ENCODE assay signal across 26 cellular contexts in the genomic region with DNA sequence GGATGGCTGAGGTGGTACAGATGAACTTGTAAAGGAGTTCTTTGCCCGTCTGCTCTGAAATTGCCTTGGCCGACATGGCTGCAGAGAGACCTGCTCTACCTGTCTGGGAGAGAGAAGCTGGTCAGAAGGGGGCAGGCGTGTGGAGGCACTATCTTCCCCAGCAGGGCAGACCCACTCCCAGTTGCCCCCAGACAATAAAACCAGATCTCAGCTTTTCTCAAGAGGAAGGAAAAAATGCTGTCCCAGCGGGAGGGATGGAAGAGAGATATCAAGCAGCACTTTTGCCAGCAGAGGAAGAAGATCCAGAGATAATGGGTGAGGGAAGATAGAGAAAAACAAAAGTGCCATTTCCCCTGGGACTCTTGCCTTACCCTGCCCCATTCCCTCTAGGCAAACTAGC. TPM values are rescaled to one million over a fixed set of nuclear protein-coding genes. Genes with fewer than 3 reads are reported as not detected.
DNase-seq lines count a peak whose midpoint lies in the region; ATAC-seq, FAIRE-seq and TF ChIP-seq lines count a peak whose summit lies in the region.
"Had no signal": no experiment of that assay in that cellular context is flagged by ENCODE, and none has a peak within 500 bp of the region (broad histone marks: within the 10 kb centered on the region; RNA-seq: fewer than 3 reads in every experiment).

No MANE protein-coding gene starts in this region.

- H3K79me2 ChIP-seq in H1 (ENCODE audit: control insufficient read depth in 1 of 2, insufficient read depth in 2 of 2, low read length in 2 of 2) (peaks cover 24 to 78% of the 10 kb centered on the region in 2 experiments), GM23248 (ENCODE audit: insufficient read depth) (peaks cover 88% of the 10 kb centered on the region)

- no peak for FAIRE-seq in H1 (lab: Jason Lieb, UNC)
- FAIRE-seq: keratinocyte had no signal

- H3K4ac ChIP-seq in IMR-90 (ENCODE audit: low read depth, low read length) (0 out of 2 replicates have a peak overlapping the region, but pooled peaks have one; percentile 32), H1 (replicated peaks; ENCODE audit: insufficient read length, low read depth, low read length) (no peak overlapping the region)

- no peak for ATAC-seq in IMR-90 (ENCODE audit: low read depth)
- ATAC-seq: CD8-positive, alpha-beta T cell; T-helper 17 cell had no signal

- no peak for TF ChIP-seq EP300 in H1 (IDR thresholded peaks at IDR 0.05; ENCODE audit: borderline replicate concordance in 1 of 2, low read depth in 2 of 2, low read length in 2 of 2)

- H4K5ac ChIP-seq in IMR-90 (ENCODE audit: low read depth, low read length) (no peak overlapping the region), H1 (ENCODE audit: insufficient read length, low read depth, low read length) (no peak overlapping the region)

- H3K23me2 ChIP-seq in H1 (ENCODE audit: low read depth, low read length) = peaks cover 5% of the 10 kb centered on the region; the same call in 1 of the 2 replicates

- H3K27ac Mint-ChIP-seq in mesothelial cell of epicardium = peak overlapping the region; percentile 30
- H3K27ac Mint-ChIP-seq: activated B cell treated with CpG ODN at 0.5 μM for 24 hours; activated CD4-positive, alpha-beta memory T cell treated with anti-CD3 and anti-CD28 coated beads for 36 hours; CD8-positive, alpha-beta T cell; T-helper 17 cell had no signal

- H2AK9ac ChIP-seq in IMR-90 (replicated peaks; ENCODE audit: low read depth, low read length, poor library complexity) = peak overlapping the region; percentile 61

- peaks cover 23% of the 10 kb centered on the region for H3K36me3 Mint-ChIP-seq in mesothelial cell of epicardium

- H3K9me3 ChIP-seq in A673 (ENCODE audit: low read depth, low read length, poor library complexity, severe bottlenecking) (no peaks in the 10 kb centered on the region), IMR-90 (ENCODE audit: control insufficient read depth, insufficient read depth, low read length) (no peaks in the 10 kb centered on the region), H1 (ENCODE audit: insufficient read depth in 2 of 2, low read depth in 1 of 2, low read length in 1 of 2) (no peaks in the 10 kb centered on the region), colonic mucosa (no peaks in the 10 kb centered on the region), GM23248 (ENCODE audit: low read depth) (no peaks in the 10 kb centered on the region)
- H3K9me3 ChIP-seq: ascending aorta had no signal

- H4K8ac ChIP-seq in IMR-90 (ENCODE audit: low read depth in 2 of 2, low read length in 2 of 2) = no peak overlapping the region
- no peak overlapping the region for H4K8ac ChIP-seq in H1 (ENCODE audit: extremely low read depth, insufficient read depth, low read length)

- no peak overlapping the region for H2BK15ac ChIP-seq in IMR-90 (ENCODE audit: low read depth, low read length)
- no peak overlapping the region for H2BK15ac ChIP-seq in H1 (ENCODE audit: low read length)

- no peak overlapping the region for H4K91ac ChIP-seq in IMR-90 (ENCODE audit: insufficient read depth, low read depth, low read length)
- H4K91ac ChIP-seq in H1 (replicated peaks; ENCODE audit: insufficient read length, low read length) = no peak overlapping the region

- no peak overlapping the region for H2BK20ac ChIP-seq in IMR-90 (ENCODE audit: low read depth, low read length)
- no peak overlapping the region for H2BK20ac ChIP-seq in H1 (ENCODE audit: low read length)

- H3K56ac ChIP-seq in IMR-90 (ENCODE audit: extremely low read depth, insufficient read depth, low read length) (no peak overlapping the region), H1 (replicated peaks; ENCODE audit: insufficient read length, low read depth, low read length) (no peak overlapping the region)

- no peak overlapping the region for H2AFZ ChIP-seq in IMR-90 (replicated peaks; ENCODE audit: low read length, poor library complexity)
- H2AFZ ChIP-seq in H1 (ENCODE audit: low read length) = no peak overlapping the region
- H2AFZ ChIP-seq in GM23248 = no peak overlapping the region

- no peak overlapping the region for H3K4me3 Mint-ChIP-seq in mesothelial cell of epicardium
- H3K4me3 Mint-ChIP-seq: activated B cell treated with CpG ODN at 0.5 μM for 24 hours; activated CD4-positive, alpha-beta memory T cell treated with anti-CD3 and anti-CD28 coated beads for 36 hours; activated T-cell treated with anti-CD3 and anti-CD28 coated beads, Interleukin-2, amount 50 U/mL, for 24 hours; CD8-positive, alpha-beta T cell; T-helper 17 cell had no signal

- H3K14ac ChIP-seq in IMR-90 (replicated peaks; ENCODE audit: low read depth, low read length) (no peak overlapping the region), H1 (ENCODE audit: insufficient read length) (no peak overlapping the region)

- H2BK120ac ChIP-seq in IMR-90 (ENCODE audit: low read depth, low read length) (no peak overlapping the region), H1 (replicated peaks; ENCODE audit: low read depth, low read length) (no peak overlapping the region)

- intact Hi-C loops in A673 (cut with micrococcal nuclease; ENCODE audit: unreplicated experiment) (no loop called here), IMR-90 (cut with micrococcal nuclease) (no loop called here), colonic mucosa (cut with DNase I) (no loop called here)

- peak overlapping the region; percentile 74; the same call in 1 of the 2 replicates for H3K23ac ChIP-seq in IMR-90 (ENCODE audit: low read depth, low read length)
- H3K23ac ChIP-seq in H1 (ENCODE audit: insufficient read length) = no peak overlapping the region

- TF ChIP-seq POLR2A in IMR-90 (IDR thresholded peaks at IDR 0.05; ENCODE audit: low read depth, low read length) (no peak), H1 (IDR thresholded peaks at IDR 0.05; ENCODE audit: control extremely low read depth in 1 of 2, low read depth in 2 of 2, low read length in 2 of 2) (no peak)

- no peaks in the 10 kb centered on the region for H3K9me3 Mint-ChIP-seq in mesothelial cell of epicardium
- H3K9me3 Mint-ChIP-seq: activated B cell treated with CpG ODN at 0.5 μM for 24 hours; activated CD4-positive, alpha-beta memory T cell treated with anti-CD3 and anti-CD28 coated beads for 36 hours; activated T-cell treated with anti-CD3 and anti-CD28 coated beads, Interleukin-2, amount 50 U/mL, for 24 hours; CD8-positive, alpha-beta T cell; naive B cell had no signal

- no peak overlapping the region for H3K18ac ChIP-seq in IMR-90 (ENCODE audit: low read depth, low read length)
- H3K18ac ChIP-seq in H1 (ENCODE audit: extremely low read depth, low read length) = no peak overlapping the region

- dilution Hi-C loops in IMR-90 (cut with HindIII; ENCODE audit: low sequenced_read_pairs, unreplicated experiment) = no loop called here

- H3K4me1 ChIP-seq in A673 (ENCODE audit: insufficient read depth, low read length, poor library complexity, severe bottlenecking) = peaks cover 9% of the 10 kb centered on the region
- H3K4me1 ChIP-seq in IMR-90 (ENCODE audit: control insufficient read depth, insufficient read depth, low read length) = peaks cover 30% of the 10 kb centered on the region
- H3K4me1 ChIP-seq in H1 (replicated peaks in 1 of 4; ENCODE audit: control insufficient read depth in 3 of 4, insufficient read depth in 4 of 4, low read length in 3 of 4) = peaks cover 4 to 21% (median 13%) of the 10 kb centered on the region in 4 experiments
- peaks cover 9% of the 10 kb centered on the region for H3K4me1 ChIP-seq in colonic mucosa
- H3K4me1 ChIP-seq in GM23248 (ENCODE audit: insufficient read depth) = peaks cover 58% of the 10 kb centered on the region

- no peak for TF ChIP-seq RAD21 in IMR-90 (IDR thresholded peaks at IDR 0.05; ENCODE audit: low read length)
- TF ChIP-seq RAD21 in H1 (IDR thresholded peaks at IDR 0.05 in 1 of 2, conservative IDR thresholded peaks at IDR 0.05 in 1 of 2; ENCODE audit: low read depth in 2 of 2, low read length in 2 of 2) = peak; percentile 10 to 50; a peak in 3 of 4 replicates

- no peaks in the 10 kb centered on the region for H3K27me3 ChIP-seq in A673 (replicated peaks; ENCODE audit: insufficient read depth, low read depth, low read length, poor library complexity)
- H3K27me3 ChIP-seq in IMR-90 (ENCODE audit: control insufficient read depth, insufficient read depth, low read length) = no peaks in the 10 kb centered on the region
- no peaks in the 10 kb centered on the region for H3K27me3 ChIP-seq in H1 (replicated peaks in 1 of 4; ENCODE audit: control insufficient read depth in 3 of 4, extremely low read depth in 1 of 4, insufficient read depth in 3 of 4, low read length in 3 of 4)
- H3K27me3 ChIP-seq in colonic mucosa = no peaks in the 10 kb centered on the region
- H3K27me3 ChIP-seq in GM23248 (replicated peaks; ENCODE audit: insufficient read depth) = no peaks in the 10 kb centered on the region
- H3K27me3 ChIP-seq: ascending aorta had no signal

- H3K27me3 Mint-ChIP-seq in mesothelial cell of epicardium (ENCODE audit: low read depth) = no peaks in the 10 kb centered on the region
- H3K27me3 Mint-ChIP-seq: activated B cell treated with CpG ODN at 0.5 μM for 24 hours; activated CD4-positive, alpha-beta memory T cell treated with anti-CD3 and anti-CD28 coated beads for 36 hours; activated T-cell treated with anti-CD3 and anti-CD28 coated beads, Interleukin-2, amount 50 U/mL, for 24 hours; naive B cell; progenitor cell of endocrine pancreas; T-helper 17 cell had no signal

- H3F3A ChIP-seq in GM23248 (ENCODE audit: insufficient read depth) = peaks cover 57% of the 10 kb centered on the region

- H3K79me1 ChIP-seq in IMR-90 (ENCODE audit: low read depth in 1 of 2, low read length in 2 of 2) (peaks cover 28 to 88% of the 10 kb centered on the region in 2 experiments), H1 (ENCODE audit: low read depth, low read length) (peaks cover 26% of the 10 kb centered on the region)

- no peak overlapping the region for H3K4me3 ChIP-seq in A673 (ENCODE audit: low read depth, low read length, poor library complexity, severe bottlenecking)
- no peak overlapping the region for H3K4me3 ChIP-seq in IMR-90 (ENCODE audit: insufficient read depth, low read depth, low read length)
- H3K4me3 ChIP-seq in H1 (ENCODE audit: extremely low read depth in 1 of 4, insufficient read depth in 2 of 4, low read depth in 3 of 4, low read length in 4 of 4) = no peak overlapping the region
- H3K4me3 ChIP-seq in colonic mucosa = no peak overlapping the region
- no peak overlapping the region for H3K4me3 ChIP-seq in GM23248
- H3K4me3 ChIP-seq: ascending aorta, lung, skin epidermis had no signal

- in situ Hi-C loops in IMR-90 (cut with MboI; ENCODE audit: low sequenced_read_pairs) = no loop called here
- in situ Hi-C loops in GM23248 (cut with MboI) = no loop called here

- H3K36me3 ChIP-seq in A673 (ENCODE audit: insufficient read depth, low read length, poor library complexity, severe bottlenecking) (peaks cover 40% of the 10 kb centered on the region), IMR-90 (ENCODE audit: control insufficient read depth, insufficient read depth, low read length) (peaks cover 43% of the 10 kb centered on the region), H1 (ENCODE audit: control insufficient read depth in 2 of 4, insufficient read depth in 4 of 4, low read length in 3 of 4) (peaks cover 38 to 50% (median 41%) of the 10 kb centered on the region in 4 experiments), colonic mucosa (peaks cover 34% of the 10 kb centered on the region), GM23248 (ENCODE audit: low read depth) (peaks cover 27% of the 10 kb centered on the region; the same call in 1 of the 2 replicates)

- TF ChIP-seq CTCF in A673 (conservative IDR thresholded peaks at IDR 0.05; ENCODE audit: low read depth, low read length) (no peak), IMR-90 (conservative IDR thresholded peaks at IDR 0.05; ENCODE audit: low read depth, low read length) (no peak), H1 (IDR thresholded peaks at IDR 0.05; ENCODE audit: control extremely low read depth in 1 of 3, insufficient read depth in 1 of 3, low read depth in 1 of 3, low read length in 3 of 3) (peak; percentile 26 to 34 (median 27)), mesothelial cell of epicardium (IDR thresholded peaks at IDR 0.05; ENCODE audit: unreplicated experiment) (no peak), colonic mucosa (IDR thresholded peaks at IDR 0.05) (no peak)

- H3K4me2 ChIP-seq in IMR-90 (ENCODE audit: low read depth, low read length) (no peak overlapping the region), H1 (ENCODE audit: insufficient read depth in 1 of 2, low read depth in 2 of 2, low read length in 2 of 2) (peak overlapping the region in 1 of 2 experiments; percentile 20; a peak in 1 of 4 replicates), GM23248 (ENCODE audit: unreplicated experiment) (no peak overlapping the region)

- H3K4me1 Mint-ChIP-seq in mesothelial cell of epicardium = peaks cover 31% of the 10 kb centered on the region

- DNase-seq in A673 (ENCODE audit: low spot score) (peak; percentile 46), IMR-90 (no peak), H1 (ENCODE audit: low read depth in 1 of 2, low spot score in 2 of 2) (no peak), mesothelial cell of epicardium (ENCODE audit: low spot score in 2 of 2, unreplicated experiment in 2 of 2) (no peak), NCI-H510A treated with DMSO at 0.1 percent for 48 hours (lab: John Stamatoyannopoulos, UW) (no peak), glomerular visceral epithelial cell (ENCODE audit: extremely low spot score) (no peak), colonic mucosa (no peak), GM23248 (no peak)
- DNase-seq: activated B cell treated with CpG ODN at 0.5 μM for 24 hours; activated CD4-positive, alpha-beta memory T cell treated with anti-CD3 and anti-CD28 coated beads for 36 hours; activated naive CD4-positive, alpha-beta T cell treated with anti-CD3 and anti-CD28 coated beads, Interleukin-2, amount 50 U/mL, for 16 hours; activated T-cell treated with anti-CD3 and anti-CD28 coated beads, Interleukin-2, amount 50 U/mL, for 24 hours; CD8-positive, alpha-beta T cell; DND-41; hippocampal formation; naive B cell; NCI-H1092 treated with DMSO at 0.1 percent for 48 hours; NCI-H526 treated with DMSO at 0.1 percent for 48 hours; SHP77 treated with DMSO at 0.1 percent for 48 hours; stimulated activated CD4-positive, alpha-beta T cell treated with anti-CD3 and anti-CD28 coated beads, Interleukin-4, amount 100 ng/mL, for 24 hours; T-helper 17 cell had no signal

- peaks cover 47% of the 10 kb centered on the region for H3K9me1 ChIP-seq in IMR-90 (ENCODE audit: insufficient read depth, low read length)

- CTCF ChIA-PET in A673 (lab: Charles Lee) (no interaction called here), IMR-90 (lab: Yijun Ruan, JAX) (no interaction called here), H1 (lab: Charles Lee; ENCODE audit: partially characterized antibody) (interaction anchor here (0.9 to 16.0 kb wide), 16 partner anchors 8 to 614 kb away, joined by 3 to 205 read pairs (median 4); a partner anchor contains a TSS)

- H4K20me1 ChIP-seq in IMR-90 (ENCODE audit: insufficient read depth, low read length) (peaks cover 78% of the 10 kb centered on the region), H1 (replicated peaks in 1 of 2; ENCODE audit: control insufficient read depth in 1 of 2, insufficient read depth in 2 of 2, low read length in 2 of 2) (peaks cover 34 to 67% of the 10 kb centered on the region in 2 experiments), GM23248 (ENCODE audit: insufficient read depth) (0 out of 2 replicates have a peak, but pooled peaks cover 5% of the 10 kb centered on the region)

- H2BK5ac ChIP-seq in IMR-90 (ENCODE audit: low read depth, low read length, poor library complexity, severe bottlenecking) (peak overlapping the region; percentile 25), H1 (ENCODE audit: low read depth, low read length) (no peak overlapping the region)

- POLR2A ChIA-PET in A673 (lab: Charles Lee; ENCODE audit: low non-redundant PET) (no interaction called here), IMR-90 (lab: Charles Lee; ENCODE audit: unreplicated experiment) (interaction anchor here (0.5 kb wide), 1 partner anchor 530 kb away, joined by 6 read pairs; no protein-coding TSS in a partner anchor), H1 (lab: Charles Lee; ENCODE audit: partially characterized antibody) (interaction anchor here (0.8 to 8.2 kb wide), 11 partner anchors 9 to 207 kb away, joined by 3 to 64 read pairs (median 6); a partner anchor contains a TSS)

- H3K9me2 ChIP-seq in GM23248 (ENCODE audit: insufficient read depth) = no peaks in the 10 kb centered on the region

- BruUV-seq in A673 (replicated peaks; lab: Mats Ljungman, UMichigan) (no TSS peak), IMR-90 (replicated peaks; lab: Mats Ljungman, UMichigan) (no TSS peak)

- peak overlapping the region; percentile 44; the same call in 1 of the 2 replicates for H2AK5ac ChIP-seq in IMR-90 (ENCODE audit: low read depth, low read length)
- H2AK5ac ChIP-seq in H1 (ENCODE audit: low read depth, low read length) = no peak overlapping the region

- H3K9ac ChIP-seq in IMR-90 (ENCODE audit: low read depth, low read length) = no peak overlapping the region
- no peak overlapping the region for H3K9ac ChIP-seq in H1 (replicated peaks in 1 of 4; ENCODE audit: extremely low read depth in 1 of 4, low read depth in 3 of 4, low read length in 3 of 4)
- H3K9ac ChIP-seq in colonic mucosa (ENCODE audit: low read depth in 2 of 2, low read length in 2 of 2) = no peak overlapping the region
- H3K9ac ChIP-seq in GM23248 = no peak overlapping the region

- H3K27ac ChIP-seq in A673 (ENCODE audit: low read depth, low read length, poor library complexity, severe bottlenecking) = no peak overlapping the region
- no peak overlapping the region for H3K27ac ChIP-seq in IMR-90 (ENCODE audit: insufficient read depth, low read length)
- H3K27ac ChIP-seq in H1 (ENCODE audit: low read depth, low read length) = no peak overlapping the region
- H3K27ac ChIP-seq in colonic mucosa = no peak overlapping the region
- no peak overlapping the region for H3K27ac ChIP-seq in GM23248
- H3K27ac ChIP-seq: ascending aorta, skin epidermis had no signal

- no peak overlapping the region for H2BK12ac ChIP-seq in H1 (ENCODE audit: low read depth, low read length)

- 100% methylated on average over 1 of the region's 4 CpGs; no CpG with 5 or more reads in 1 of the 2 experiments for WGBS in IMR-90 (ENCODE audit: extremely low coverage in 2 of 2, insufficient read length in 1 of 2), 2 experiments
- WGBS in H1 (ENCODE audit: extremely low coverage in 1 of 2, insufficient coverage in 1 of 2, insufficient read length in 1 of 2, insufficient replicate concordance in 2 of 2, low coverage in 1 of 2, low lambda C conversion rate in 2 of 2, missing lambda C conversion rate in 1 of 2), 2 experiments = 83% methylated on average over 4 of the region's 4 CpGs; no CpG with 5 or more reads in 1 of the 2 experiments
- 91 to 100% methylated on average over 4 of the region's 4 CpGs for WGBS in GM23248 (ENCODE audit: low coverage in 1 of 2, low lambda C conversion rate in 2 of 2, missing lambda C conversion rate in 2 of 2), 2 experiments

RNA-seq across cellular contexts. Expression of a gene that starts 5.0 kb away (rescaled TPM):
- total RNA-seq in A673 (2021) (175 and 191 TPM in 2 replicates), IMR-90 (2012; rRNA removed) (228 and 230 TPM in 2 replicates), mesothelial cell of epicardium (126 to 133 TPM (median 130 TPM) in 3 replicates), colonic mucosa (100 to 1,000 TPM; 135 to 145 TPM)
- polyA plus RNA-seq in IMR-90 (2012; rRNA removed) (167 and 170 TPM in 2 replicates), H1 (2011; rRNA removed) (167 and 238 TPM in 2 replicates), GM23248 (2016; fragmentation: Nextera tagmentation; extraction: Ambion mirVana) (101 TPM in 2 replicates)
- polyA plus RNA-seq in IMR-90 (2012; cell fraction: cytosol; rRNA removed) = 108 and 143 TPM in 2 replicates
- polyA plus RNA-seq in IMR-90 (2012; cell fraction: nucleus; rRNA removed; ENCODE audit: low replicate concordance) = 153 and 170 TPM in 2 replicates
- total RNA-seq in H1 (2021; fragmentation: NEBNext Ultra II Directional; extraction: Animal tissue kit (Norgen Biotek cat#: 25700)) = 388 and 393 TPM in 2 replicates
- 218 TPM for polyA plus RNA-seq in H1 (2011; cell fraction: cytosol; rRNA removed)
- polyA plus RNA-seq in H1 (2011; cell fraction: nucleus; rRNA removed) = 329 TPM
- 230 to 256 TPM (median 237 TPM) in 4 replicates for polyA plus RNA-seq in H1 (2012, experiment 1 of 2)
- 78.0 TPM for polyA plus RNA-seq in H1 (2012, experiment 2 of 2)
- polyA plus RNA-seq in H1 (2013, experiment 1 of 2) = 179 TPM
- 170 TPM for polyA plus RNA-seq in H1 (2013, experiment 2 of 2)
- 586 and 598 TPM in 2 replicates for polyA minus RNA-seq in H1 (2011; rRNA and poly(A)+ RNA removed)
- polyA minus RNA-seq in H1 (2011; cell fraction: cytosol; rRNA and poly(A)+ RNA removed) = 393 TPM
- 179 TPM for polyA minus RNA-seq in H1 (2011; cell fraction: nucleus; rRNA and poly(A)+ RNA removed)
- total RNA-seq in GM23248 (2014; rRNA removed; shearing (Covaris generic)) = 139 and 144 TPM in 2 replicates

RNA-seq across cellular contexts. Expression of a gene that starts 16.6 kb away (rescaled TPM):
- total RNA-seq in A673 (2021) (0.97 and 1.8 TPM in 2 replicates), IMR-90 (2012; rRNA removed) (0.54 and 0.56 TPM in 2 replicates), mesothelial cell of epicardium (1.3 to 2.1 TPM (median 1.7 TPM) in 3 replicates), colonic mucosa (under 1 TPM; 0.15 to 0.19 TPM)
- polyA plus RNA-seq in IMR-90 (2012; rRNA removed) (0.37 and 0.38 TPM in 2 replicates), H1 (2011; rRNA removed) (0.41 and 0.48 TPM in 2 replicates), GM23248 (2016; fragmentation: Nextera tagmentation; extraction: Ambion mirVana) (0.81 and 1.4 TPM in 2 replicates)
- 0.13 and 0.24 TPM in 2 replicates for polyA plus RNA-seq in IMR-90 (2012; cell fraction: cytosol; rRNA removed)
- polyA plus RNA-seq in IMR-90 (2012; cell fraction: nucleus; rRNA removed; ENCODE audit: low replicate concordance) = 0.51 and 0.54 TPM in 2 replicates
- 1.3 TPM in 2 replicates for total RNA-seq in H1 (2021; fragmentation: NEBNext Ultra II Directional; extraction: Animal tissue kit (Norgen Biotek cat#: 25700))
- 1.2 TPM for polyA plus RNA-seq in H1 (2011; cell fraction: cytosol; rRNA removed)
- polyA plus RNA-seq in H1 (2011; cell fraction: nucleus; rRNA removed) = 1.1 TPM
- 1.3 to 1.6 TPM (median 1.5 TPM) in 4 replicates for polyA plus RNA-seq in H1 (2012, experiment 1 of 2)
- 0.42 TPM for polyA plus RNA-seq in H1 (2012, experiment 2 of 2)
- 1.1 TPM for polyA plus RNA-seq in H1 (2013, experiment 1 of 2)
- 0.87 TPM for polyA plus RNA-seq in H1 (2013, experiment 2 of 2)
- polyA minus RNA-seq in H1 (2011; rRNA and poly(A)+ RNA removed) = 1.5 and 2.0 TPM in 2 replicates
- 0.95 TPM for polyA minus RNA-seq in H1 (2011; cell fraction: cytosol; rRNA and poly(A)+ RNA removed)
- 2.6 TPM for polyA minus RNA-seq in H1 (2011; cell fraction: nucleus; rRNA and poly(A)+ RNA removed)
- 0.25 and 0.54 TPM in 2 replicates for total RNA-seq in GM23248 (2014; rRNA removed; shearing (Covaris generic))
- total RNA-seq: ascending aorta had no signal

RNA-seq across cellular contexts. Expression of a gene that starts 48.6 kb away (rescaled TPM):
- total RNA-seq in A673 (2021) = 10.8 and 12.0 TPM in 2 replicates
- total RNA-seq in IMR-90 (2012; rRNA removed) = 38.5 and 43.6 TPM in 2 replicates
- polyA plus RNA-seq in IMR-90 (2012; rRNA removed) = 3.5 and 4.1 TPM in 2 replicates
- 1.5 TPM in 2 replicates for polyA plus RNA-seq in IMR-90 (2012; cell fraction: cytosol; rRNA removed)
- polyA plus RNA-seq in IMR-90 (2012; cell fraction: nucleus; rRNA removed; ENCODE audit: low replicate concordance) = 1.5 and 3.6 TPM in 2 replicates
- 12.8 and 13.7 TPM in 2 replicates for total RNA-seq in H1 (2021; fragmentation: NEBNext Ultra II Directional; extraction: Animal tissue kit (Norgen Biotek cat#: 25700))
- 3.4 and 4.2 TPM in 2 replicates for polyA plus RNA-seq in H1 (2011; rRNA removed)
- polyA plus RNA-seq in H1 (2011; cell fraction: cytosol; rRNA removed) = 5.6 TPM
- polyA plus RNA-seq in H1 (2011; cell fraction: nucleus; rRNA removed) = 3.2 TPM
- polyA plus RNA-seq in H1 (2012, experiment 1 of 2) = 2.6 to 3.0 TPM (median 2.9 TPM) in 4 replicates
- 0.22 TPM for polyA plus RNA-seq in H1 (2012, experiment 2 of 2)
- polyA plus RNA-seq in H1 (2013, experiment 1 of 2) = 4.0 TPM
- 3.7 TPM for polyA plus RNA-seq in H1 (2013, experiment 2 of 2)
- polyA minus RNA-seq in H1 (2011; rRNA and poly(A)+ RNA removed) = 32.4 and 39.9 TPM in 2 replicates
- polyA minus RNA-seq in H1 (2011; cell fraction: cytosol; rRNA and poly(A)+ RNA removed) = 16.1 TPM
- 13.4 TPM for polyA minus RNA-seq in H1 (2011; cell fraction: nucleus; rRNA and poly(A)+ RNA removed)
- 21.4 to 22.1 TPM (median 21.9 TPM) in 3 replicates for total RNA-seq in mesothelial cell of epicardium
- 10 to 100 TPM in 1 of 2 donors, 1 to 10 TPM in 1; 10.0 to 14.0 TPM for total RNA-seq in colonic mucosa
- 27.7 and 28.5 TPM in 2 replicates for total RNA-seq in GM23248 (2014; rRNA removed; shearing (Covaris generic))
- 12.5 and 12.8 TPM in 2 replicates for polyA plus RNA-seq in GM23248 (2016; fragmentation: Nextera tagmentation; extraction: Ambion mirVana)

RNA-seq across cellular contexts. Expression of a gene that starts 52.8 kb away (rescaled TPM):
- 55.5 and 55.6 TPM in 2 replicates for total RNA-seq in A673 (2021)
- 45.5 and 50.3 TPM in 2 replicates for total RNA-seq in IMR-90 (2012; rRNA removed)
- polyA plus RNA-seq in IMR-90 (2012; rRNA removed) = 46.4 and 56.5 TPM in 2 replicates
- polyA plus RNA-seq in IMR-90 (2012; cell fraction: cytosol; rRNA removed) = 41.3 and 45.2 TPM in 2 replicates
- 22.1 and 29.8 TPM in 2 replicates for polyA plus RNA-seq in IMR-90 (2012; cell fraction: nucleus; rRNA removed; ENCODE audit: low replicate concordance)
- 60.6 and 64.2 TPM in 2 replicates for total RNA-seq in H1 (2021; fragmentation: NEBNext Ultra II Directional; extraction: Animal tissue kit (Norgen Biotek cat#: 25700))
- 21.9 and 43.3 TPM in 2 replicates for polyA plus RNA-seq in H1 (2011; rRNA removed)
- polyA plus RNA-seq in H1 (2011; cell fraction: cytosol; rRNA removed) = 31.8 TPM
- 43.7 TPM for polyA plus RNA-seq in H1 (2011; cell fraction: nucleus; rRNA removed)
- 33.1 to 53.1 TPM (median 45.5 TPM) in 4 replicates for polyA plus RNA-seq in H1 (2012, experiment 1 of 2)
- 41.2 TPM for polyA plus RNA-seq in H1 (2012, experiment 2 of 2)
- polyA plus RNA-seq in H1 (2013, experiment 1 of 2) = 29.7 TPM
- polyA plus RNA-seq in H1 (2013, experiment 2 of 2) = 28.7 TPM
- 77.8 and 84.7 TPM in 2 replicates for polyA minus RNA-seq in H1 (2011; rRNA and poly(A)+ RNA removed)
- 41.2 TPM for polyA minus RNA-seq in H1 (2011; cell fraction: cytosol; rRNA and poly(A)+ RNA removed)
- polyA minus RNA-seq in H1 (2011; cell fraction: nucleus; rRNA and poly(A)+ RNA removed) = 33.4 TPM
- 67.6 to 70.2 TPM (median 68.1 TPM) in 3 replicates for total RNA-seq in mesothelial cell of epicardium
- total RNA-seq in colonic mucosa = 10 to 100 TPM; 44.7 to 49.4 TPM
- 58.3 and 69.4 TPM in 2 replicates for total RNA-seq in GM23248 (2014; rRNA removed; shearing (Covaris generic))
- polyA plus RNA-seq in GM23248 (2016; fragmentation: Nextera tagmentation; extraction: Ambion mirVana) = 103 and 107 TPM in 2 replicates

Comparison
In these comparisons a context has a peak if more than half of its experiments do, and no peak if none do; other contexts are left out.
1. CTCF ChIP-seq: peak in H1 (3 of 3); none in A673 (single experiment), IMR-90 (single experiment), mesothelial cell of epicardium (single experiment) and colonic mucosa (single experiment).